In genomic region chr5:139147743-139148079, GRCh38 we compare ENCODE assay signal across 10 cellular contexts. TPM values are rescaled to one million over a fixed set of nuclear protein-coding genes. Genes with fewer than 3 reads are reported as not detected.
DNase-seq lines count a peak whose midpoint lies in the region; ATAC-seq and TF ChIP-seq lines count a peak whose summit lies in the region.
"Had no signal": no experiment of that assay in that cellular context is flagged by ENCODE, and none has a peak within 500 bp of the region (broad histone marks: within the 10 kb centered on the region; RNA-seq: fewer than 3 reads in every experiment).

No MANE protein-coding gene starts in this region.

- H3K56ac ChIP-seq in H9 (ENCODE audit: insufficient read length, low read depth, low read length), result no peak overlapping the region

- H3K9me3 Mint-ChIP-seq in H9, result no peaks in the 10 kb centered on the region
- no peaks in the 10 kb centered on the region for H3K9me3 Mint-ChIP-seq in activated T-cell treated with anti-CD3 and anti-CD28 coated beads, Interleukin-2, amount 50 U/mL, for 4 hours

- H3K27ac Mint-ChIP-seq in H9, result no peak overlapping the region

- H3K27me3 Mint-ChIP-seq in H9 (ENCODE audit: low read depth), result no peaks in the 10 kb centered on the region
- H3K27me3 Mint-ChIP-seq in activated T-cell treated with anti-CD3 and anti-CD28 coated beads, Interleukin-2, amount 50 U/mL, for 4 hours (ENCODE audit: low read depth), result no peaks in the 10 kb centered on the region

- H3K9ac ChIP-seq in BLaER1 (no peak overlapping the region), H9 (ENCODE audit: extremely low read depth, insufficient read length, low read length) (no peak overlapping the region), neuronal stem cell (ENCODE audit: low read depth, low read length, poor library complexity) (no peak overlapping the region)

- H3K23ac ChIP-seq in H9 (ENCODE audit: insufficient read length, low read depth, low read length) (no peak overlapping the region), neuronal stem cell (ENCODE audit: low read depth, low read length, poor library complexity) (no peak overlapping the region)

- H3K36me3 ChIP-seq in BLaER1 (no peaks in the 10 kb centered on the region), esophagus squamous epithelium (no peaks in the 10 kb centered on the region), neuronal stem cell (replicated peaks in 1 of 2; ENCODE audit: control insufficient read depth in 2 of 2, insufficient read depth in 2 of 2, low read length in 2 of 2) (no peaks in the 10 kb centered on the region)

- H3K14ac ChIP-seq in H9 (ENCODE audit: insufficient read depth, low read length) (no peak overlapping the region), neuronal stem cell (ENCODE audit: low read length) (no peak overlapping the region)

- no peaks in the 10 kb centered on the region for H3K36me3 Mint-ChIP-seq in H9 (ENCODE audit: insufficient read depth in 1 of 3, low read depth in 3 of 3)
- peaks cover 2% of the 10 kb centered on the region for H3K36me3 Mint-ChIP-seq in activated T-cell treated with anti-CD3 and anti-CD28 coated beads, Interleukin-2, amount 50 U/mL, for 4 hours (ENCODE audit: insufficient read depth)

- no peaks in the 10 kb centered on the region for H3K23me2 ChIP-seq in H9 (ENCODE audit: insufficient read length, low read depth, low read length, poor library complexity, severe bottlenecking)

- H3K4me2 ChIP-seq in BLaER1 (0 out of 2 replicates have a peak overlapping the region, but pooled peaks have one; percentile 18), H9 (ENCODE audit: insufficient read depth, insufficient read length, low read length) (no peak overlapping the region), neuronal stem cell (ENCODE audit: insufficient read depth, low read length, poor library complexity, severe bottlenecking) (no peak overlapping the region)

- H3K4me3 Mint-ChIP-seq in H9, result no peak overlapping the region
- H3K4me3 Mint-ChIP-seq in activated T-cell treated with anti-CD3 and anti-CD28 coated beads, Interleukin-2, amount 50 U/mL, for 4 hours, result no peak overlapping the region

- no peak for TF ChIP-seq CTCF in esophagus squamous epithelium (IDR thresholded peaks at IDR 0.05)
- no peak for TF ChIP-seq CTCF in H9 (conservative IDR thresholded peaks at IDR 0.05)

- no peak overlapping the region for H3T11ph ChIP-seq in H9 (ENCODE audit: low read length)

- no peak overlapping the region for H2BK20ac ChIP-seq in H9 (ENCODE audit: low read depth, low read length, poor library complexity, severe bottlenecking)

- H3K79me1 ChIP-seq in H9 (ENCODE audit: insufficient read depth, low read depth, low read length, poor library complexity, severe bottlenecking) (no peaks in the 10 kb centered on the region), neuronal stem cell (ENCODE audit: low read depth, low read length) (no peaks in the 10 kb centered on the region)

- H3K27ac ChIP-seq in BLaER1 (no peak overlapping the region), esophagus squamous epithelium (peak overlapping the region; percentile 3 to 68 (median 34)), H9 (ENCODE audit: insufficient read length, low read depth, low read length) (no peak overlapping the region), neuronal stem cell (replicated peaks; ENCODE audit: low read length) (no peak overlapping the region)

- H3K27me3 ChIP-seq in BLaER1, result no peaks in the 10 kb centered on the region
- no peaks in the 10 kb centered on the region for H3K27me3 ChIP-seq in esophagus squamous epithelium
- no peaks in the 10 kb centered on the region for H3K27me3 ChIP-seq in H9 (ENCODE audit: insufficient read depth, low read length)
- no peaks in the 10 kb centered on the region for H3K27me3 ChIP-seq in neuronal stem cell (ENCODE audit: control insufficient read depth in 3 of 3, insufficient read depth in 3 of 3, low read depth in 1 of 3, low read length in 3 of 3)

- no peak overlapping the region for H2BK120ac ChIP-seq in H9 (ENCODE audit: low read depth, low read length, poor library complexity, severe bottlenecking)
- H2BK120ac ChIP-seq in neuronal stem cell (ENCODE audit: low read depth, low read length), result no peak overlapping the region

- peaks cover 15 to 21% of the 10 kb centered on the region in 2 experiments for H3K4me1 Mint-ChIP-seq in H9
- H3K4me1 Mint-ChIP-seq in activated T-cell treated with anti-CD3 and anti-CD28 coated beads, Interleukin-2, amount 50 U/mL, for 4 hours (ENCODE audit: low read depth), result peaks cover 31% of the 10 kb centered on the region

- H3K4me1 ChIP-seq in BLaER1, result peaks cover 17% of the 10 kb centered on the region
- H3K4me1 ChIP-seq in esophagus squamous epithelium, result peaks cover 29 to 45% (median 39%) of the 10 kb centered on the region in 3 donors
- no peaks in the 10 kb centered on the region; the same call in 1 of the 2 replicates for H3K4me1 ChIP-seq in H9 (ENCODE audit: insufficient read depth, low read length)
- no peaks in the 10 kb centered on the region for H3K4me1 ChIP-seq in neuronal stem cell (ENCODE audit: control insufficient read depth in 2 of 2, insufficient read depth in 1 of 2, low read depth in 1 of 2, low read length in 2 of 2)

- intact Hi-C loops in esophagus squamous epithelium (cut with DNase I), result no loop called here

- H4K91ac ChIP-seq in H9 (ENCODE audit: insufficient read length, low read depth, low read length), result no peak overlapping the region
- no peak overlapping the region for H4K91ac ChIP-seq in neuronal stem cell (ENCODE audit: low read depth, low read length, poor library complexity)

- H4K8ac ChIP-seq in H9 (replicated peaks; ENCODE audit: insufficient read length, low read depth, low read length) (no peak overlapping the region), neuronal stem cell (ENCODE audit: low read depth, low read length) (no peak overlapping the region)

- H3K79me2 ChIP-seq in H9 (ENCODE audit: insufficient read depth, low read length), result no peaks in the 10 kb centered on the region

- DNase-seq in NCI-H2196 (lab: John Stamatoyannopoulos, UW; ENCODE audit: unreplicated experiment), result peak; percentile 57
- no peak for DNase-seq in esophagus squamous epithelium (lab: John Stamatoyannopoulos, UW)
- DNase-seq in occipital lobe (lab: John Stamatoyannopoulos, UW), result peak; percentile 28
- no peak for DNase-seq in H9
- no peak for DNase-seq in neuronal stem cell (ENCODE audit: low spot score)
- DNase-seq in NCI-H1694 treated with DMSO at 0.1 percent for 48 hours (lab: John Stamatoyannopoulos, UW), result no peak
- no peak for DNase-seq in activated T-cell treated with anti-CD3 and anti-CD28 coated beads, Interleukin-2, amount 50 U/mL, for 4 hours
- DNase-seq: DND-41, NCI-H1048 had no signal

- H2AFZ ChIP-seq in H9 (ENCODE audit: low read length) (no peak overlapping the region), neuronal stem cell (ENCODE audit: low read length) (no peak overlapping the region)

- H2BK5ac ChIP-seq in H9 (ENCODE audit: insufficient read length, low read length), result no peak overlapping the region
- H2BK5ac ChIP-seq in neuronal stem cell (ENCODE audit: low read length), result no peak overlapping the region

- H3K4me3 ChIP-seq in BLaER1 (no peak overlapping the region), esophagus squamous epithelium (no peak overlapping the region), neuronal stem cell (ENCODE audit: low read length in 2 of 2) (no peak overlapping the region)

- H2AK5ac ChIP-seq in H9 (ENCODE audit: insufficient read length, low read length) (no peak overlapping the region), neuronal stem cell (ENCODE audit: low read depth, low read length) (no peak overlapping the region)

- ATAC-seq in activated T-cell treated with anti-CD3 and anti-CD28 coated beads, Interleukin-2, amount 50 U/mL, for 4 hours, result no peak

- H2BK12ac ChIP-seq in H9 (ENCODE audit: insufficient read length, low read depth, low read length) (no peak overlapping the region), neuronal stem cell (ENCODE audit: low read length) (no peak overlapping the region)

- H3K4ac ChIP-seq in H9 (ENCODE audit: low read depth, low read length) (no peak overlapping the region), neuronal stem cell (ENCODE audit: low read length) (no peak overlapping the region)

- H3K9me3 ChIP-seq in BLaER1 (no peaks in the 10 kb centered on the region), esophagus squamous epithelium (no peaks in the 10 kb centered on the region), H9 (ENCODE audit: control insufficient read depth, low read depth, low read length) (no peaks in the 10 kb centered on the region), neuronal stem cell (replicated peaks in 1 of 2; ENCODE audit: control insufficient read depth in 2 of 2, insufficient read depth in 1 of 2, low read depth in 1 of 2, low read length in 2 of 2) (no peaks in the 10 kb centered on the region)

- no peak overlapping the region for H4K5ac ChIP-seq in H9 (ENCODE audit: insufficient read length, low read depth, low read length)

- H4K20me1 ChIP-seq in BLaER1 (peaks cover 18% of the 10 kb centered on the region; the same call in 1 of the 2 replicates), H9 (ENCODE audit: control insufficient read depth, insufficient read depth, insufficient read length) (no peaks in the 10 kb centered on the region)

- TF ChIP-seq POLR2A in esophagus squamous epithelium (IDR thresholded peaks at IDR 0.05), result no peak

- WGBS in esophagus squamous epithelium, 2 donors, result 0 to 30% methylated on average over 2 of the region's 2 CpGs
- no CpG with 5 or more reads among the region's 2 CpGs for WGBS in H9 (ENCODE audit: extremely low coverage, insufficient read length, low lambda C conversion rate)
- WGBS in neuronal stem cell (ENCODE audit: extremely low coverage in 2 of 2, insufficient read length in 2 of 2, insufficient replicate concordance in 1 of 2), 2 donors, result no CpG with 5 or more reads among the region's 2 CpGs

- H3K18ac ChIP-seq in H9 (ENCODE audit: insufficient read length, low read depth, low read length) (no peak overlapping the region), neuronal stem cell (ENCODE audit: low read length) (no peak overlapping the region)

- H2BK15ac ChIP-seq in H9 (ENCODE audit: low read depth, low read length) (no peak overlapping the region), neuronal stem cell (ENCODE audit: low read length) (no peak overlapping the region)

RNA-seq across cellular contexts. Expression of gene SIL1, which starts 50.5 kb away (rescaled TPM):
- 10 to 100 TPM; 18.0 to 34.6 (median 18.3) TPM for total RNA-seq in esophagus squamous epithelium
- total RNA-seq in occipital lobe, result 11.7 TPM
- total RNA-seq in H9 (2021), result 10.6 and 14.4 TPM in 2 replicates
- 7.3 TPM for polyA plus RNA-seq in neuronal stem cell (2013, experiment 1 of 2)
- 6.5 TPM for polyA plus RNA-seq in neuronal stem cell (2013, experiment 2 of 2)
- 10 to 100 TPM; 17.8 to 26.1 (median 22.9) TPM for total RNA-seq in activated T-cell treated with anti-CD3 and anti-CD28 coated beads, Interleukin-2, amount 50 U/mL, for 4 hours

Comparison
In these comparisons a context has a peak if more than half of its experiments do, and no peak if none do; other contexts are left out.
1. H3K27ac ChIP-seq: peak in esophagus squamous epithelium (4 of 4); none in BLaER1 (single experiment), H9 (single experiment) and neuronal stem cell (single experiment).
2. DNase-seq: peak in NCI-H2196 (single experiment) and occipital lobe (single experiment); none in esophagus squamous epithelium (single experiment), H9 (single experiment), neuronal stem cell (single experiment), NCI-H1694 treated with DMSO at 0.1 percent for 48 hours (single experiment) and activated T-cell treated with anti-CD3 and anti-CD28 coated beads, Interleukin-2, amount 50 U/mL, for 4 hours (single experiment).